ENCODE assay signal across 19 cellular contexts in the genomic region with DNA sequence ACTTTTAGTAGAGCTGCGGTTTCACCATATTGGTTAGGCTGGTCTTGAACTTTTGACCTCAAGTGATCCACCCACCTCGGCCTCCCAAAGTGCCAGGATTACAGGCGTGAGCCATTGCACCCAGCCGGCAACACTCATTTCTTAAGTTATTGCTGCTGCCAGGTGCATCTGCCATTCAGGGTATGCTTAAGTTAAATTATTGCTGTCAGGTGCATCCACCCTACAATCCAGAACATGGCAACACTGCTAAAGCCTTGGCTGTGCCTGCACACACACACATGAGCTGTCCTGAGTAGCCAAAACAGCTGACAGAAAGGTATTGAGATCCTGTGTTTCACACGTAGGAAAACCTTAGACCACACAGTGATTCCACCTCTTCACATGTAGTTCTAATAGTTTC.
DNase-seq lines count a peak whose midpoint lies in the region; ATAC-seq, FAIRE-seq and TF ChIP-seq lines count a peak whose summit lies in the region.
"Had no signal": no experiment of that assay in that cellular context is flagged by ENCODE, and none has a peak within 500 bp of the region (broad histone marks: within the 10 kb centered on the region; RNA-seq: fewer than 3 reads in every experiment).

No MANE protein-coding gene starts in this region.

- H3K27ac ChIP-seq in SJCRH30 (no peak overlapping the region), GM23338 (ENCODE audit: low read depth) (no peak overlapping the region)
- H3K27ac ChIP-seq: PC-9, SK-N-MC had no signal

- no peak overlapping the region for H3K4me3 ChIP-seq in SJCRH30
- no peak overlapping the region for H3K4me3 ChIP-seq in skeletal muscle cell (ENCODE audit: low read depth, low read length)
- H3K4me3 ChIP-seq in GM23338, result no peak overlapping the region
- H3K4me3 ChIP-seq: PC-9, SK-N-MC had no signal

- H4K20me1 ChIP-seq in GM23338 (replicated peaks; ENCODE audit: insufficient read depth), result no peaks in the 10 kb centered on the region

- no peaks in the 10 kb centered on the region for H3K9me2 ChIP-seq in GM23338 (ENCODE audit: insufficient read depth)

- no peak overlapping the region for H2AFZ ChIP-seq in GM23338
- H2AFZ ChIP-seq: PC-9 had no signal

- H3K4me3 Mint-ChIP-seq in GM23338, result no peak overlapping the region
- H3K4me3 Mint-ChIP-seq: CD14-positive monocyte, T-cell had no signal

- no peak overlapping the region for H3K4me2 ChIP-seq in GM23338
- H3K4me2 ChIP-seq: PC-9 had no signal

- H3K4me1 ChIP-seq in SJCRH30 (peaks cover 17% of the 10 kb centered on the region), GM23338 (ENCODE audit: insufficient read depth) (no peaks in the 10 kb centered on the region)

- no peaks in the 10 kb centered on the region for H3K4me1 Mint-ChIP-seq in GM23338

- no peaks in the 10 kb centered on the region for H3K79me2 ChIP-seq in GM23338 (replicated peaks; ENCODE audit: insufficient read depth)

- H3K9me3 ChIP-seq in SJCRH30 (replicated peaks), result 0 out of 2 replicates have a peak, but pooled peaks cover 3% of the 10 kb centered on the region

- no peak overlapping the region for H3K27ac Mint-ChIP-seq in GM23338
- H3K27ac Mint-ChIP-seq: T-cell had no signal

- no peak for ATAC-seq in GM19467 (IDR thresholded peaks at IDR 0.05; ENCODE audit: unreplicated experiment)
- no peak for ATAC-seq in GM23338
- ATAC-seq: T-cell had no signal

- H3K27me3 Mint-ChIP-seq in GM23338 (ENCODE audit: insufficient read depth, low read depth, poor library complexity), result no peaks in the 10 kb centered on the region

- TF ChIP-seq CTCF in GM23338 (conservative IDR thresholded peaks at IDR 0.05; ENCODE audit: low read depth in 2 of 2), result no peak

- no peak for DNase-seq in GM12891 (ENCODE audit: insufficient read length, low spot score)
- DNase-seq in NCI-H187 (lab: John Stamatoyannopoulos, UW), result peak; percentile 13 to 47
- peak; percentile 68 to 84 for DNase-seq in SJCRH30
- peak; percentile 42 for DNase-seq in skeletal muscle cell (ENCODE audit: low read depth)
- no peak for DNase-seq in activated T-cell treated with anti-CD3 and anti-CD28 coated beads for 4 hours
- no peak for DNase-seq in GM23338 (ENCODE audit: low spot score)
- DNase-seq: ACHN, AML-193, Calu3, DMS53, GOT3, MV-4-11, NCI-H1436, NCI-H526 treated with DMSO at 0.1 percent for 48 hours, PC-9, T-cell had no signal

- no peak for TF ChIP-seq POLR2A in GM12891 (IDR thresholded peaks at IDR 0.05; ENCODE audit: low read depth, low read length)

- peaks cover 6% of the 10 kb centered on the region; the same call in 2 of the 3 replicates for H3K9me3 Mint-ChIP-seq in GM23338
- H3K9me3 Mint-ChIP-seq: CD14-positive monocyte, T-cell had no signal

- H3F3A ChIP-seq in GM23338 (replicated peaks; ENCODE audit: low read depth), result no peaks in the 10 kb centered on the region

- H3K36me3 Mint-ChIP-seq in GM23338 (ENCODE audit: low read depth), result no peaks in the 10 kb centered on the region
- H3K36me3 Mint-ChIP-seq: CD14-positive monocyte, T-cell had no signal

- H3K36me3 ChIP-seq in SJCRH30, result no peaks in the 10 kb centered on the region
- no peaks in the 10 kb centered on the region for H3K36me3 ChIP-seq in GM23338 (ENCODE audit: insufficient read depth)

- H3K27me3 ChIP-seq in SJCRH30, result no peaks in the 10 kb centered on the region
- H3K27me3 ChIP-seq in GM23338 (ENCODE audit: insufficient read depth), result no peaks in the 10 kb centered on the region

- FAIRE-seq in GM12891 (lab: Jason Lieb, UNC), result peak; percentile 66

TF ChIP-seq in GM12891, 5 proteins besides CTCF, POLR2A, EP300 and RAD21:
- TF ChIP-seq PAX5 (IDR thresholded peaks at IDR 0.05; ENCODE audit: insufficient read depth, low read length, severe bottlenecking) (no peak), TAF1 (IDR thresholded peaks at IDR 0.05; ENCODE audit: low read depth, low read length) (no peak), POLR2AphosphoS5 (IDR thresholded peaks at IDR 0.05; ENCODE audit: low read depth, low read length) (no peak), POU2F2 (IDR thresholded peaks at IDR 0.05; ENCODE audit: low read depth, low read length) (no peak)
TF ChIP-seq in GM12891: peak in this region for 0.

TF ChIP-seq in GM23338, 12 proteins besides CTCF, POLR2A, EP300 and RAD21 (continues in another document):
- TF ChIP-seq NANOG (IDR thresholded peaks at IDR 0.05; ENCODE audit: borderline replicate concordance), result no peak
- TF ChIP-seq, protein P1, sequence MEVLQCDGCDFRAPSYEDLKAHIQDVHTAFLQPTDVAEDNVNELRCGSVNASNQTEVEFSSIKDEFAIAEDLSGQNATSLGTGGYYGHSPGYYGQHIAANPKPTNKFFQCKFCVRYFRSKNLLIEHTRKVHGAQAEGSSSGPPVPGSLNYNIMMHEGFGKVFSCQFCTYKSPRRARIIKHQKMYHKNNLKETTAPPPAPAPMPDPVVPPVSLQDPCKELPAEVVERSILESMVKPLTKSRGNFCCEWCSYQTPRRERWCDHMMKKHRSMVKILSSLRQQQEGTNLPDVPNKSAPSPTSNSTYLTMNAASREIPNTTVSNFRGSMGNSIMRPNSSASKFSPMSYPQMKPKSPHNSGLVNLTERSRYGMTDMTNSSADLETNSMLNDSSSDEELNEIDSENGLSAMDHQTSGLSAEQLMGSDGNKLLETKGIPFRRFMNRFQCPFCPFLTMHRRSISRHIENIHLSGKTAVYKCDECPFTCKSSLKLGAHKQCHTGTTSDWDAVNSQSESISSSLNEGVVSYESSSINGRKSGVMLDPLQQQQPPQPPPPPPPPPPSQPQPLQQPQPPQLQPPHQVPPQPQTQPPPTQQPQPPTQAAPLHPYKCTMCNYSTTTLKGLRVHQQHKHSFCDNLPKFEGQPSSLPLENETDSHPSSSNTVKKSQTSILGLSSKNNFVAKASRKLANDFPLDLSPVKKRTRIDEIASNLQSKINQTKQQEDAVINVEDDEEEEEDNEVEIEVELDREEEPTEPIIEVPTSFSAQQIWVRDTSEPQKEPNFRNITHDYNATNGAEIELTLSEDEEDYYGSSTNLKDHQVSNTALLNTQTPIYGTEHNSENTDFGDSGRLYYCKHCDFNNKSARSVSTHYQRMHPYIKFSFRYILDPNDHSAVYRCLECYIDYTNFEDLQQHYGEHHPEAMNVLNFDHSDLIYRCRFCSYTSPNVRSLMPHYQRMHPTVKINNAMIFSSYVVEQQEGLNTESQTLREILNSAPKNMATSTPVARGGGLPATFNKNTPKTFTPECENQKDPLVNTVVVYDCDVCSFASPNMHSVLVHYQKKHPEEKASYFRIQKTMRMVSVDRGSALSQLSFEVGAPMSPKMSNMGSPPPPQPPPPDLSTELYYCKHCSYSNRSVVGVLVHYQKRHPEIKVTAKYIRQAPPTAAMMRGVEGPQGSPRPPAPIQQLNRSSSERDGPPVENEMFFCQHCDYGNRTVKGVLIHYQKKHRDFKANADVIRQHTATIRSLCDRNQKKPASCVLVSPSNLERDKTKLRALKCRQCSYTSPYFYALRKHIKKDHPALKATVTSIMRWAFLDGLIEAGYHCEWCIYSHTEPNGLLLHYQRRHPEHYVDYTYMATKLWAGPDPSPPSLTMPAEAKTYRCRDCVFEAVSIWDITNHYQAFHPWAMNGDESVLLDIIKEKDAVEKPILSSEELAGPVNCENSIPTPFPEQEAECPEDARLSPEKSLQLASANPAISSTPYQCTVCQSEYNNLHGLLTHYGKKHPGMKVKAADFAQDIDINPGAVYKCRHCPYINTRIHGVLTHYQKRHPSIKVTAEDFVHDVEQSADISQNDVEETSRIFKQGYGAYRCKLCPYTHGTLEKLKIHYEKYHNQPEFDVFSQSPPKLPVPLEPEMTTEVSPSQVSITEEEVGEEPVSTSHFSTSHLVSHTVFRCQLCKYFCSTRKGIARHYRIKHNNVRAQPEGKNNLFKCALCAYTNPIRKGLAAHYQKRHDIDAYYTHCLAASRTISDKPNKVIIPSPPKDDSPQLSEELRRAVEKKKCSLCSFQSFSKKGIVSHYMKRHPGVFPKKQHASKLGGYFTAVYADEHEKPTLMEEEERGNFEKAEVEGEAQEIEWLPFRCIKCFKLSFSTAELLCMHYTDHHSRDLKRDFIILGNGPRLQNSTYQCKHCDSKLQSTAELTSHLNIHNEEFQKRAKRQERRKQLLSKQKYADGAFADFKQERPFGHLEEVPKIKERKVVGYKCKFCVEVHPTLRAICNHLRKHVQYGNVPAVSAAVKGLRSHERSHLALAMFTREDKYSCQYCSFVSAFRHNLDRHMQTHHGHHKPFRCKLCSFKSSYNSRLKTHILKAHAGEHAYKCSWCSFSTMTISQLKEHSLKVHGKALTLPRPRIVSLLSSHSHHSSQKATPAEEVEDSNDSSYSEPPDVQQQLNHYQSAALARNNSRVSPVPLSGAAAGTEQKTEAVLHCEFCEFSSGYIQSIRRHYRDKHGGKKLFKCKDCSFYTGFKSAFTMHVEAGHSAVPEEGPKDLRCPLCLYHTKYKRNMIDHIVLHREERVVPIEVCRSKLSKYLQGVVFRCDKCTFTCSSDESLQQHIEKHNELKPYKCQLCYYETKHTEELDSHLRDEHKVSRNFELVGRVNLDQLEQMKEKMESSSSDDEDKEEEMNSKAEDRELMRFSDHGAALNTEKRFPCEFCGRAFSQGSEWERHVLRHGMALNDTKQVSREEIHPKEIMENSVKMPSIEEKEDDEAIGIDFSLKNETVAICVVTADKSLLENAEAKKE (CRISPR knock-in tag; IDR thresholded peaks at IDR 0.05), result no peak
- no peak for TF ChIP-seq EZH2phosphoT487 (IDR thresholded peaks at IDR 0.05; ENCODE audit: unreplicated experiment)
- TF ChIP-seq, protein P2, sequence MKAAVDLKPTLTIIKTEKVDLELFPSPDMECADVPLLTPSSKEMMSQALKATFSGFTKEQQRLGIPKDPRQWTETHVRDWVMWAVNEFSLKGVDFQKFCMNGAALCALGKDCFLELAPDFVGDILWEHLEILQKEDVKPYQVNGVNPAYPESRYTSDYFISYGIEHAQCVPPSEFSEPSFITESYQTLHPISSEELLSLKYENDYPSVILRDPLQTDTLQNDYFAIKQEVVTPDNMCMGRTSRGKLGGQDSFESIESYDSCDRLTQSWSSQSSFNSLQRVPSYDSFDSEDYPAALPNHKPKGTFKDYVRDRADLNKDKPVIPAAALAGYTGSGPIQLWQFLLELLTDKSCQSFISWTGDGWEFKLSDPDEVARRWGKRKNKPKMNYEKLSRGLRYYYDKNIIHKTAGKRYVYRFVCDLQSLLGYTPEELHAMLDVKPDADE (IDR thresholded peaks at IDR 0.05), result no peak
- no peak for TF ChIP-seq ZNF331 (CRISPR knock-in tag; IDR thresholded peaks at IDR 0.05; ENCODE audit: low read depth)
- TF ChIP-seq EZH2 (IDR thresholded peaks at IDR 0.05; ENCODE audit: low read depth, unreplicated experiment), result no peak
- TF ChIP-seq STAT1 (IDR thresholded peaks at IDR 0.05; ENCODE audit: unreplicated experiment), result no peak
- TF ChIP-seq ZNF114 (CRISPR knock-in tag; IDR thresholded peaks at IDR 0.05), result no peak
- no peak for TF ChIP-seq CREB1 (CRISPR knock-in tag; IDR thresholded peaks at IDR 0.05; ENCODE audit: low read depth)
- TF ChIP-seq JUNB (IDR thresholded peaks at IDR 0.05; ENCODE audit: unreplicated experiment), result no peak
- TF ChIP-seq POLR2AphosphoS5 (IDR thresholded peaks at IDR 0.05; ENCODE audit: low read depth), result no peak

Comparison
In these comparisons a context has a peak if more than half of its experiments do, and no peak if none do; other contexts are left out.
1. DNase-seq: peak in NCI-H187 (2 of 2), SJCRH30 (2 of 2) and skeletal muscle cell (single experiment); none in GM12891 (single experiment), activated T-cell treated with anti-CD3 and anti-CD28 coated beads for 4 hours (single experiment) and GM23338 (single experiment).